Comparison of ENCODE assay signal across 13 cellular contexts in the genomic region with DNA sequence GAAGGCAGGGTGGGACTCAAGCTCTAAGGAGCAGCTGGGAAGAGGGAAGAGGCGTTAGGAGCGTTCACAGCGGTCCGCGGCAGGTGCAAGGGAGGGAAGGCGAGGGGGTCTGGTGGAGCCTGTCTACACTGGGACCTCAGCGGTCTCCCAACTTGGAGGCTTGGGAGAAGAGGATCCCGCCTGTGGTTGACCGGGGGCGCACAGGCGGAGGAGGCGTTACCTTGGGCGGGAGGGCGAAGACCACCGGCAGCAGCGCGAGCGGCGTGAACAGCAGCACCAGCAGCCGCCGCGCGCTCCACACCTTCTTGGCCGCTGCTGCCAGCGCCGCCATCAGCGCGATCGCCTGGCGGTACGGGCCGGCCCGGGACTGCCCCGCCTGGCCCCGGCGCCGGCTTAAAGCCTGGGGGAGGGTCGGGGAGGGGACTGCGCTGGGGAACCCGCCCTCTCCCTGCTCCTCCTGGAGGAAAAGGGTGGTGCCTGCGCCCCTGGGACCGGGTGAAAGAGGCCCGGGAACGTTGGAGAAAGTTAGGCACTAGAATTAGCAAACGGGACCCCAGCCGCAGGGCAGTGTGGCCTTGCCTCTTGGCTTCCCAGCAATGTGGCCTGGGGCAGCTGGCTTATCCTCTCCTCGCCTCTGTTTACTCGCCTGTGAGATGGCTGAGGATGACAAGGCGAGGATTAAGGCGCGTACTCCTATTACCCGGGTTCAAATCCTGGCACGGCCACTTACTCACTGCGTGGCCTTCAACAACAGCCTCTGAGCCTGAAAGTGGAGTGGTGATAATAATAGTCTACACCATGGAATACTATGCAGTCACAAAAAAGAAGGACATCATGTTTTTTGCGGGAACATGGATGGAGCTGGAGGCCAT. TPM values are rescaled to one million over a fixed set of nuclear protein-coding genes. Genes with fewer than 3 reads are reported as not detected.
DNase-seq lines count a peak whose midpoint lies in the region; ATAC-seq and TF ChIP-seq lines count a peak whose summit lies in the region.
"Had no signal": no experiment of that assay in that cellular context is flagged by ENCODE, and none has a peak within 500 bp of the region (broad histone marks: within the 10 kb centered on the region; RNA-seq: fewer than 3 reads in every experiment).

A gene with protein sequence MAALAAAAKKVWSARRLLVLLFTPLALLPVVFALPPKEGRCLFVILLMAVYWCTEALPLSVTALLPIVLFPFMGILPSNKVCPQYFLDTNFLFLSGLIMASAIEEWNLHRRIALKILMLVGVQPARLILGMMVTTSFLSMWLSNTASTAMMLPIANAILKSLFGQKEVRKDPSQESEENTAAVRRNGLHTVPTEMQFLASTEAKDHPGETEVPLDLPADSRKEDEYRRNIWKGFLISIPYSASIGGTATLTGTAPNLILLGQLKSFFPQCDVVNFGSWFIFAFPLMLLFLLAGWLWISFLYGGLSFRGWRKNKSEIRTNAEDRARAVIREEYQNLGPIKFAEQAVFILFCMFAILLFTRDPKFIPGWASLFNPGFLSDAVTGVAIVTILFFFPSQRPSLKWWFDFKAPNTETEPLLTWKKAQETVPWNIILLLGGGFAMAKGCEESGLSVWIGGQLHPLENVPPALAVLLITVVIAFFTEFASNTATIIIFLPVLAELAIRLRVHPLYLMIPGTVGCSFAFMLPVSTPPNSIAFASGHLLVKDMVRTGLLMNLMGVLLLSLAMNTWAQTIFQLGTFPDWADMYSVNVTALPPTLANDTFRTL (minus strand): TSS at position 369 of the 872 bp plus-strand sequence. CDS start 38 bp downstream, at position 331.

- H4K20me1 ChIP-seq in neural cell (ENCODE audit: insufficient read depth) (no peaks in the 10 kb centered on the region), PC-3 (ENCODE audit: low read length) (no peaks in the 10 kb centered on the region)

- intact Hi-C loops in heart right ventricle (cut with DNase I), result loop anchor here in 1 of 10 donors (10.0 kb wide), 1 partner anchor 117 kb away; no protein-coding TSS in a partner anchor
- intact Hi-C loops in PC-3 (cut with micrococcal nuclease), result no loop called here

- H3K27me3 ChIP-seq in heart right ventricle, result peaks cover 4 to 45% (median 30%) of the 10 kb centered on the region in 7 donors
- no peaks in the 10 kb centered on the region for H3K27me3 ChIP-seq in neural cell (ENCODE audit: insufficient read depth, low read depth, low read length)
- H3K27me3 ChIP-seq in brain microvascular endothelial cell (replicated peaks), result peaks cover 23% of the 10 kb centered on the region
- peaks cover 20% of the 10 kb centered on the region; the same call in 1 of the 2 replicates for H3K27me3 ChIP-seq in PC-3 (ENCODE audit: low read length)

- no peaks in the 10 kb centered on the region for H3K9me2 ChIP-seq in neural cell (ENCODE audit: insufficient read depth, low read length)
- no peaks in the 10 kb centered on the region for H3K9me2 ChIP-seq in PC-3 (replicated peaks; ENCODE audit: low read length)

- CTCF ChIA-PET in PC-3 (lab: Charles Lee), result no interaction called here

- peak in 4 of 8 donors; percentile 23 to 67 (median 54) for ATAC-seq in heart right ventricle
- no peak for ATAC-seq in PC-3

- WGBS in heart right ventricle, 2 donors, result 17 to 18% methylated on average over 55 of the region's 55 CpGs

- no peak for TF ChIP-seq EP300 in neural cell (conservative IDR thresholded peaks at IDR 0.05; ENCODE audit: poor library complexity, severe bottlenecking)

- H2AFZ ChIP-seq in neural cell (ENCODE audit: low read depth, low read length) (no peak within 1 kb of the TSS), PC-3 (ENCODE audit: low read length) (no peak within 1 kb of the TSS)

- H3K9ac ChIP-seq in neural cell (ENCODE audit: low read length) (no peak within 1 kb of the TSS), PC-3 (ENCODE audit: low read length) (no peak within 1 kb of the TSS)

- H3F3A ChIP-seq in neural cell (ENCODE audit: insufficient read depth, low read length, poor library complexity, severe bottlenecking), result no peaks in the 10 kb centered on the region
- H3F3A ChIP-seq in PC-3 (ENCODE audit: low read length, unreplicated experiment), result no peaks in the 10 kb centered on the region

- no peak for TF ChIP-seq CTCF in heart right ventricle (IDR thresholded peaks at IDR 0.05)
- no peak for TF ChIP-seq CTCF in neural cell (IDR thresholded peaks at IDR 0.05; ENCODE audit: poor library complexity, severe bottlenecking)
- TF ChIP-seq CTCF in brain microvascular endothelial cell (IDR thresholded peaks at IDR 0.05; ENCODE audit: low read depth, low read length, missing control alignments), result no peak
- no peak for TF ChIP-seq CTCF in PC-3 (conservative IDR thresholded peaks at IDR 0.05; ENCODE audit: low read depth, low read length)
- TF ChIP-seq CTCF in GM13977 (IDR thresholded peaks at IDR 0.05; ENCODE audit: extremely low read depth, insufficient read depth, missing control alignments), result no peak

- H3K4me1 ChIP-seq in heart right ventricle (no peaks in the 10 kb centered on the region), PC-3 (ENCODE audit: insufficient read depth, low read length) (no peaks in the 10 kb centered on the region)

- H3K4me3 ChIP-seq in heart right ventricle (peak within 1 kb of the TSS in 9 of 10 donors; percentile 16 to 42 (median 28)), neural cell (ENCODE audit: low read length) (peak within 1 kb of the TSS; percentile 17), brain microvascular endothelial cell (ENCODE audit: low read depth, low read length) (no peak within 1 kb of the TSS), PC-3 (ENCODE audit: low read length) (no peak within 1 kb of the TSS)

- no peaks in the 10 kb centered on the region for H3K36me3 ChIP-seq in heart right ventricle
- no peaks in the 10 kb centered on the region for H3K36me3 ChIP-seq in neural cell (ENCODE audit: insufficient read depth, low read length)
- H3K36me3 ChIP-seq in brain microvascular endothelial cell (replicated peaks), result no peaks in the 10 kb centered on the region
- H3K36me3 ChIP-seq in PC-3 (ENCODE audit: low read depth, low read length), result no peaks in the 10 kb centered on the region

- DNase-seq in AG20443 (ENCODE audit: low spot score) (peak; percentile 46), NCI-H69 (lab: John Stamatoyannopoulos, UW) (peak; percentile 2), heart right ventricle (no peak), brain microvascular endothelial cell (no peak), PC-3 (no peak), GM13977 (ENCODE audit: low spot score) (no peak), NCI-H82 (lab: John Stamatoyannopoulos, UW) (no peak)
- DNase-seq: activated CD4-positive, alpha-beta memory T cell treated with anti-CD3 and anti-CD28 coated beads, Interleukin-2, amount 10 ng/mL, durations not matched to agents 7 days and 5 days; aorta; NCI-H2081 treated with DMSO at 0.1 percent for 48 hours had no signal

- H3K9me3 ChIP-seq in heart right ventricle (no peaks in the 10 kb centered on the region), neural cell (ENCODE audit: low read length) (no peaks in the 10 kb centered on the region), PC-3 (ENCODE audit: low read length) (no peaks in the 10 kb centered on the region)

- no peaks in the 10 kb centered on the region for H3K79me2 ChIP-seq in neural cell (replicated peaks; ENCODE audit: insufficient read depth, low read length)
- no peaks in the 10 kb centered on the region for H3K79me2 ChIP-seq in PC-3 (ENCODE audit: low read length)

- in situ Hi-C loops in brain microvascular endothelial cell (cut with HindIII; ENCODE audit: low pct_ligation_motif_present, low sequenced_read_pairs) (no loop called here), GM13977 (cut with MboI; ENCODE audit: low pct_unique_long_range_greater_than_20kb, low sequenced_read_pairs, unreplicated experiment) (no loop called here)

- POLR2A ChIA-PET in PC-3 (lab: Charles Lee; ENCODE audit: unreplicated experiment), result no interaction called here

- TF ChIP-seq RAD21 in neural cell (conservative IDR thresholded peaks at IDR 0.05), result no peak

- H3K4me2 ChIP-seq in neural cell (ENCODE audit: low read length) (no peak within 1 kb of the TSS), PC-3 (ENCODE audit: low read length) (no peak within 1 kb of the TSS)

- no TSS peak for BruUV-seq in PC-3 (replicated peaks; lab: Mats Ljungman, UMichigan)

- H3K27ac ChIP-seq in heart right ventricle (no peak within 1 kb of the TSS), neural cell (ENCODE audit: low read length) (no peak within 1 kb of the TSS), brain microvascular endothelial cell (no peak within 1 kb of the TSS), PC-3 (ENCODE audit: low read length) (no peak within 1 kb of the TSS)

TF ChIP-seq in neural cell, 6 proteins besides CTCF, POLR2A, EP300 and RAD21 (continues in another document):
- TF ChIP-seq TAF1 (IDR thresholded peaks at IDR 0.05; ENCODE audit: low read depth) (no peak), POLR2AphosphoS5 (IDR thresholded peaks at IDR 0.05) (no peak), EZH2 (IDR thresholded peaks at IDR 0.05; ENCODE audit: borderline replicate concordance, insufficient read depth, low read length, poor library complexity, severe bottlenecking) (no peak)
- TF ChIP-seq, protein P1, sequence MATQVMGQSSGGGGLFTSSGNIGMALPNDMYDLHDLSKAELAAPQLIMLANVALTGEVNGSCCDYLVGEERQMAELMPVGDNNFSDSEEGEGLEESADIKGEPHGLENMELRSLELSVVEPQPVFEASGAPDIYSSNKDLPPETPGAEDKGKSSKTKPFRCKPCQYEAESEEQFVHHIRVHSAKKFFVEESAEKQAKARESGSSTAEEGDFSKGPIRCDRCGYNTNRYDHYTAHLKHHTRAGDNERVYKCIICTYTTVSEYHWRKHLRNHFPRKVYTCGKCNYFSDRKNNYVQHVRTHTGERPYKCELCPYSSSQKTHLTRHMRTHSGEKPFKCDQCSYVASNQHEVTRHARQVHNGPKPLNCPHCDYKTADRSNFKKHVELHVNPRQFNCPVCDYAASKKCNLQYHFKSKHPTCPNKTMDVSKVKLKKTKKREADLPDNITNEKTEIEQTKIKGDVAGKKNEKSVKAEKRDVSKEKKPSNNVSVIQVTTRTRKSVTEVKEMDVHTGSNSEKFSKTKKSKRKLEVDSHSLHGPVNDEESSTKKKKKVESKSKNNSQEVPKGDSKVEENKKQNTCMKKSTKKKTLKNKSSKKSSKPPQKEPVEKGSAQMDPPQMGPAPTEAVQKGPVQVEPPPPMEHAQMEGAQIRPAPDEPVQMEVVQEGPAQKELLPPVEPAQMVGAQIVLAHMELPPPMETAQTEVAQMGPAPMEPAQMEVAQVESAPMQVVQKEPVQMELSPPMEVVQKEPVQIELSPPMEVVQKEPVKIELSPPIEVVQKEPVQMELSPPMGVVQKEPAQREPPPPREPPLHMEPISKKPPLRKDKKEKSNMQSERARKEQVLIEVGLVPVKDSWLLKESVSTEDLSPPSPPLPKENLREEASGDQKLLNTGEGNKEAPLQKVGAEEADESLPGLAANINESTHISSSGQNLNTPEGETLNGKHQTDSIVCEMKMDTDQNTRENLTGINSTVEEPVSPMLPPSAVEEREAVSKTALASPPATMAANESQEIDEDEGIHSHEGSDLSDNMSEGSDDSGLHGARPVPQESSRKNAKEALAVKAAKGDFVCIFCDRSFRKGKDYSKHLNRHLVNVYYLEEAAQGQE (IDR thresholded peaks at IDR 0.05; ENCODE audit: borderline replicate concordance), result no peak

RNA-seq across cellular contexts. Expression of the gene that starts here (rescaled TPM):
- total RNA-seq in heart right ventricle (1 to 10 TPM in 1 of 10 donors, under 1 TPM in 9; 0.13 to 1.2 (median 0.60) TPM), PC-3 (2014; rRNA removed) (not detected in 2 replicates)
- polyA plus RNA-seq in heart right ventricle (under 1 TPM; 0.29 to 0.61 TPM), neural cell (5.5 and 8.3 TPM in 2 replicates)
- 7.3 and 7.8 TPM in 2 replicates for polyA minus RNA-seq in neural cell
- total RNA-seq: activated CD4-positive, alpha-beta memory T cell treated with anti-CD3 and anti-CD28 coated beads, Interleukin-2, amount 10 ng/mL, durations not matched to agents 7 days and 5 days; HT1080 had no signal
- polyA plus RNA-seq: CD14-positive monocyte had no signal

Comparison
In these comparisons a context has a peak if more than half of its experiments do, and no peak if none do; other contexts are left out.
1. DNase-seq: peak in AG20443 (single experiment) and NCI-H69 (single experiment); none in heart right ventricle (0 of 2), brain microvascular endothelial cell (single experiment), PC-3 (single experiment), GM13977 (single experiment) and NCI-H82 (single experiment).
2. H3K4me3 ChIP-seq: peak in heart right ventricle (9 of 10) and neural cell (single experiment); none in brain microvascular endothelial cell (single experiment) and PC-3 (single experiment).